ENCODE assay signal across 30 cellular contexts in the genomic region with DNA sequence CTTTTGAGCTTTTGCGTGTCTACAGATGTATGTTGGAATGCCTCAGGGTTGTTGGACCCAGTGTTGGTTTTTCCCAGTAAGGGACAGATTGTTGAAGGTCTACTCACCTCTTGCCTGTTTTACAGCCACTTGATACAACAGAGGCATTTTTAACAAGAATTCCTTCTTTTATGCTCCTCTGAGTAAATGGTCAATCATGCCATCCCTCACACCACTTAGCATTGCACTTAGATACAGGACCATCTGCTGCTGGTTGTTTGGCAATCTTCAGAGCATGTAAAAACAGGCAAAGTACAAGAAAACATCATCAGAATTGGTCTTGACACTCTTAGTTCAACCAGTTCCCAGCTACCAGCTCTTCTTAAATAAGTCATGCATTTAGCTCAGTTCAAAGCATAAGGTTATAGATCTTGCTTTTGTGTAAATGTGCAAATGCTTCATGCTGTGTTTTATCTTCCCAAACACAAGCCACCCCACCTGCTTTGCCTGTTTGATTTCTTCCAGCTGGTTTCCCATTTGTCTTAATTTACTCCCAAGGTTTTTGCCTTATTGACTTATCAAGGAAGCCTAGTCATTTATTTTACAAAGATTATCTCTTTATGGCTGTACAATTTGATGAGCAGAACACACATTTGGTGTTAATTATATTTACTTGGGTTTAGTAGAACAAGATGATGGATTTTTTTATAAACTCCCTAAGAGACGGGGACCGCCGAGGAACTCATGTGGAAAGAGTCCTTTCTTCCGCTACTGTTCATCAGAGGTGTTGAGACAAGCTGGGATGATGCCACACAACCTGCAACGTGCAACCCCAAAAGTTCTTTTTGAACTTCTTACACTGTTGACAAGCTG.
DNase-seq lines count a peak whose midpoint lies in the region; ATAC-seq and TF ChIP-seq lines count a peak whose summit lies in the region.
"Had no signal": no experiment of that assay in that cellular context is flagged by ENCODE, and none has a peak within 500 bp of the region (broad histone marks: within the 10 kb centered on the region; RNA-seq: fewer than 3 reads in every experiment).

No MANE protein-coding gene starts in this region.

- no peak overlapping the region for H3K4me3 Mint-ChIP-seq in neural progenitor cell
- no peak overlapping the region for H3K4me3 Mint-ChIP-seq in activated naive CD4-positive, alpha-beta T cell treated with anti-CD3 and anti-CD28 coated beads for 36 hours
- H3K4me3 Mint-ChIP-seq: activated CD4-positive, alpha-beta memory T cell treated with anti-CD3 and anti-CD28 coated beads, Interleukin-2, amount 10 ng/mL, durations not matched to agents 7 days and 5 days; brain; immature natural killer cell; mesothelial cell of epicardium; naive thymus-derived CD4-positive, alpha-beta T cell; stimulated activated naive CD8-positive, alpha-beta T cell treated with anti-CD3 and anti-CD28 coated beads, Interleukin-15, Interleukin-2, amounts not matched to agents 100 ng/mL and 50 ng/mL, for 24 hours had no signal

- H3K27me3 Mint-ChIP-seq in neural progenitor cell (ENCODE audit: insufficient read depth, low read depth), result peaks cover 6% of the 10 kb centered on the region
- peaks cover 10% of the 10 kb centered on the region for H3K27me3 Mint-ChIP-seq in activated naive CD4-positive, alpha-beta T cell treated with anti-CD3 and anti-CD28 coated beads for 36 hours (ENCODE audit: low read depth)
- H3K27me3 Mint-ChIP-seq: brain had no signal

- no peaks in the 10 kb centered on the region for H4K20me1 ChIP-seq in neural progenitor cell (ENCODE audit: low read depth)

- H3K9ac ChIP-seq in adipocyte (ENCODE audit: low read length), result no peak overlapping the region
- no peak overlapping the region for H3K9ac ChIP-seq in neural progenitor cell

- H3K27ac ChIP-seq in neural progenitor cell, result no peak overlapping the region
- H3K27ac ChIP-seq: gastrocnemius medialis, left ventricle myocardium inferior, tibial nerve had no signal

- CTCF ChIA-PET in activated naive CD4-positive, alpha-beta T cell treated with anti-CD3 and anti-CD28 coated beads for 36 hours (lab: Charles Lee), result interaction anchor here (0.5 to 0.8 kb wide), 2 partner anchors 133 to 445 kb away, joined by 3 read pairs; no protein-coding TSS in a partner anchor

- peaks cover 16% of the 10 kb centered on the region for H3K4me1 Mint-ChIP-seq in neural progenitor cell
- H3K4me1 Mint-ChIP-seq in activated naive CD4-positive, alpha-beta T cell treated with anti-CD3 and anti-CD28 coated beads for 36 hours (ENCODE audit: low read depth), result peaks cover 18% of the 10 kb centered on the region
- H3K4me1 Mint-ChIP-seq: immature natural killer cell; naive thymus-derived CD4-positive, alpha-beta T cell had no signal

- DNase-seq in DMS79 treated with DMSO at 0.1 percent for 48 hours (lab: John Stamatoyannopoulos, UW) (peak; percentile 66), NCI-H1417 treated with DMSO at 0.1 percent for 48 hours (lab: John Stamatoyannopoulos, UW) (peak; percentile 11), adipocyte (ENCODE audit: low read depth) (peak; percentile 29), neural progenitor cell (ENCODE audit: low spot score) (no peak)
- no peak for DNase-seq in activated CD8-positive, alpha-beta memory T cell treated with anti-CD3 and anti-CD28 coated beads for 24 hours
- DNase-seq in activated naive CD4-positive, alpha-beta T cell treated with anti-CD3 and anti-CD28 coated beads for 36 hours, result no peak
- DNase-seq in activated naive CD4-positive, alpha-beta T cell treated with anti-CD3 and anti-CD28 coated beads, Interleukin-2, amount 50 U/mL, for 72 hours (ENCODE audit: low spot score in 2 of 2), result no peak
- DNase-seq: activated CD4-positive, alpha-beta memory T cell treated with anti-CD3 and anti-CD28 coated beads, Interleukin-2, amount 10 ng/mL, durations not matched to agents 7 days and 5 days; activated effector memory CD4-positive, alpha-beta T cell treated with Interleukin-2 at 50 U/mL for 16 hours; activated T-cell treated with anti-CD3 and anti-CD28 coated beads for 4 hours; effector CD8-positive, alpha-beta T cell; erythroblast; gastrocnemius medialis; hippocampal formation; immature natural killer cell; left ventricle myocardium inferior; naive thymus-derived CD4-positive, alpha-beta T cell; NCI-H1048; NCI-H2107; NCI-H524 treated with DMSO at 0.1 percent for 48 hours; right cardiac atrium; RPMI8226; stimulated activated CD4-positive, alpha-beta T cell treated with anti-CD3 and anti-CD28 coated beads, Interleukin-12 subunit alpha, Interleukin-12 subunit beta, amount 100 ng/mL, for 4 hours; stimulated activated CD4-positive, alpha-beta T cell treated with anti-CD3 and anti-CD28 coated beads, Interleukin-4, amount 100 ng/mL, for 4 hours had no signal

- H3K9me3 Mint-ChIP-seq in neural progenitor cell, result peaks cover 10% of the 10 kb centered on the region
- peaks cover 2% of the 10 kb centered on the region for H3K9me3 Mint-ChIP-seq in activated naive CD4-positive, alpha-beta T cell treated with anti-CD3 and anti-CD28 coated beads for 36 hours
- peaks cover 0 to 7% of the 10 kb centered on the region in 2 donors for H3K9me3 Mint-ChIP-seq in activated naive CD4-positive, alpha-beta T cell treated with anti-CD3 and anti-CD28 coated beads, Interleukin-2, amount 50 U/mL, for 72 hours
- H3K9me3 Mint-ChIP-seq: activated CD4-positive, alpha-beta memory T cell treated with anti-CD3 and anti-CD28 coated beads, Interleukin-2, amount 10 ng/mL, durations not matched to agents 7 days and 5 days; mesothelial cell of epicardium; stimulated activated naive CD8-positive, alpha-beta T cell treated with anti-CD3 and anti-CD28 coated beads, Interleukin-15, Interleukin-2, amounts not matched to agents 100 ng/mL and 50 ng/mL, for 24 hours had no signal

- no peaks in the 10 kb centered on the region for H3K4me1 ChIP-seq in adipocyte (ENCODE audit: control insufficient read depth, insufficient read depth, low read length)
- peaks cover 6% of the 10 kb centered on the region for H3K4me1 ChIP-seq in neural progenitor cell
- H3K4me1 ChIP-seq: gastrocnemius medialis, left ventricle myocardium inferior had no signal

- H3K27me3 ChIP-seq in adipocyte (replicated peaks; ENCODE audit: control insufficient read depth, insufficient read depth, low read length) (no peaks in the 10 kb centered on the region), neural progenitor cell (no peaks in the 10 kb centered on the region)
- H3K27me3 ChIP-seq: gastrocnemius medialis, tibial nerve had no signal

- H3K79me2 ChIP-seq in neural progenitor cell (ENCODE audit: low read depth), result no peaks in the 10 kb centered on the region

- H3K36me3 ChIP-seq in adipocyte (ENCODE audit: control insufficient read depth, insufficient read depth, low read length, severe bottlenecking) (no peaks in the 10 kb centered on the region), neural progenitor cell (no peaks in the 10 kb centered on the region)
- H3K36me3 ChIP-seq: gastrocnemius medialis, left ventricle myocardium inferior, tibial nerve had no signal

- no peak overlapping the region for H3K4me2 ChIP-seq in neural progenitor cell

- no peaks in the 10 kb centered on the region for H3K36me3 Mint-ChIP-seq in neural progenitor cell
- H3K36me3 Mint-ChIP-seq in activated naive CD4-positive, alpha-beta T cell treated with anti-CD3 and anti-CD28 coated beads for 36 hours (ENCODE audit: low read depth), result peaks cover 4% of the 10 kb centered on the region
- peaks cover 0 to 1% of the 10 kb centered on the region in 2 donors for H3K36me3 Mint-ChIP-seq in activated naive CD4-positive, alpha-beta T cell treated with anti-CD3 and anti-CD28 coated beads, Interleukin-2, amount 50 U/mL, for 72 hours
- H3K36me3 Mint-ChIP-seq: brain; immature natural killer cell; mesothelial cell of epicardium; naive thymus-derived CD4-positive, alpha-beta T cell had no signal

- peak overlapping the region; percentile 44 for H3K27ac Mint-ChIP-seq in neural progenitor cell
- H3K27ac Mint-ChIP-seq in activated naive CD4-positive, alpha-beta T cell treated with anti-CD3 and anti-CD28 coated beads for 36 hours, result no peak overlapping the region
- H3K27ac Mint-ChIP-seq in activated naive CD4-positive, alpha-beta T cell treated with anti-CD3 and anti-CD28 coated beads, Interleukin-2, amount 50 U/mL, for 72 hours, result peak overlapping the region in 1 of 2 donors; percentile 33
- H3K27ac Mint-ChIP-seq: activated CD4-positive, alpha-beta memory T cell treated with anti-CD3 and anti-CD28 coated beads, Interleukin-2, amount 10 ng/mL, durations not matched to agents 7 days and 5 days; immature natural killer cell; mesothelial cell of epicardium; naive thymus-derived CD4-positive, alpha-beta T cell; stimulated activated naive CD8-positive, alpha-beta T cell treated with anti-CD3 and anti-CD28 coated beads, Interleukin-15, Interleukin-2, amounts not matched to agents 100 ng/mL and 50 ng/mL, for 24 hours had no signal

- TF ChIP-seq CTCF in neural progenitor cell (IDR thresholded peaks at IDR 0.05), result no peak

- intact Hi-C loops in activated naive CD4-positive, alpha-beta T cell treated with anti-CD3 and anti-CD28 coated beads for 36 hours (cut with micrococcal nuclease), result no loop called here

- H2AFZ ChIP-seq in neural progenitor cell (replicated peaks), result no peak overlapping the region

- no peaks in the 10 kb centered on the region for H3F3A ChIP-seq in neural progenitor cell (ENCODE audit: low read depth)

- ATAC-seq in activated naive CD4-positive, alpha-beta T cell treated with anti-CD3 and anti-CD28 coated beads, Interleukin-2, amount 50 U/mL, for 72 hours, result no peak
- no peak for ATAC-seq in HG02885 (IDR thresholded peaks at IDR 0.05; ENCODE audit: poor library complexity, unreplicated experiment)
- ATAC-seq: activated CD4-positive, CD25-positive, alpha-beta regulatory T cell treated with anti-CD3 and anti-CD28 coated beads, Interleukin-2, amount 50 U/mL, for 24 hours; gastrocnemius medialis; naive thymus-derived CD4-positive, alpha-beta T cell; right cardiac atrium had no signal

- no peaks in the 10 kb centered on the region for H3K9me3 ChIP-seq in adipocyte (ENCODE audit: control insufficient read depth, low read length)
- H3K9me3 ChIP-seq in neural progenitor cell (ENCODE audit: low read depth), result no peaks in the 10 kb centered on the region
- H3K9me3 ChIP-seq: gastrocnemius medialis, left ventricle myocardium inferior, tibial nerve had no signal

- H3K4me3 ChIP-seq in adipocyte (ENCODE audit: low read length) (no peak overlapping the region), neural progenitor cell (no peak overlapping the region)
- H3K4me3 ChIP-seq: gastrocnemius medialis, left ventricle myocardium inferior, tibial nerve had no signal

Comparison
In these comparisons a context has a peak if more than half of its experiments do, and no peak if none do; other contexts are left out.
1. DNase-seq: peak in DMS79 treated with DMSO at 0.1 percent for 48 hours (single experiment), NCI-H1417 treated with DMSO at 0.1 percent for 48 hours (single experiment) and adipocyte (single experiment); none in neural progenitor cell (single experiment), activated CD8-positive, alpha-beta memory T cell treated with anti-CD3 and anti-CD28 coated beads for 24 hours (single experiment), activated naive CD4-positive, alpha-beta T cell treated with anti-CD3 and anti-CD28 coated beads for 36 hours (single experiment) and activated naive CD4-positive, alpha-beta T cell treated with anti-CD3 and anti-CD28 coated beads, Interleukin-2, amount 50 U/mL, for 72 hours (0 of 2).